ENCODE assay signal across 31 cellular contexts in genomic region chr4:150332961-150333360, GRCh38.
"Had no signal": no experiment of that assay in that cellular context is flagged by ENCODE, and none has a peak within 500 bp of the region (broad histone marks: within the 10 kb centered on the region; RNA-seq: fewer than 3 reads in every experiment).

No MANE protein-coding gene starts in this region.

- DNase-seq: activated B cell treated with CpG ODN at 0.5 μM for 24 hours; activated CD4-positive, alpha-beta memory T cell treated with anti-CD3 and anti-CD28 coated beads for 36 hours; activated CD4-positive, alpha-beta T cell treated with anti-CD3 and anti-CD28 coated beads for 4 hours; activated CD4-positive, alpha-beta T cell treated with anti-CD3 and anti-CD28 coated beads, Interleukin-2, amount 10 ng/mL, durations not matched to agents 24 days and 14 days; activated CD4-positive, alpha-beta T cell treated with anti-CD3 and anti-CD28 coated beads, Interleukin-2, amount 50 U/mL, for 1 hour; activated CD4-positive, alpha-beta T cell treated with anti-CD3 and anti-CD28 coated beads, Interleukin-2, amount 50 U/mL, for 4 hours; activated CD4-positive, CD25-positive, alpha-beta regulatory T cell treated with anti-CD3 and anti-CD28 coated beads, Interleukin-2, amount 50 U/mL, for 72 hours; activated CD8-positive, alpha-beta memory T cell treated with anti-CD3 and anti-CD28 coated beads, Interleukin-2, amount 50 U/mL, for 4 hours; activated CD8-positive, alpha-beta T cell treated with anti-CD3 and anti-CD28 coated beads for 36 hours; activated effector memory CD4-positive, alpha-beta T cell treated with anti-CD3 and anti-CD28 coated beads, Interleukin-2, amount 50 U/mL, for 16 hours; activated gamma-delta T cell treated with Interleukin-2 at 50 U/mL for 16 hours; activated naive CD4-positive, alpha-beta T cell; activated naive CD4-positive, alpha-beta T cell treated with anti-CD3 and anti-CD28 coated beads for 36 hours; activated naive CD4-positive, alpha-beta T cell treated with anti-CD3 and anti-CD28 coated beads, Interleukin-2, amount 50 U/mL, for 16 hours; activated naive CD8-positive, alpha-beta T cell treated with anti-CD3 and anti-CD28 coated beads for 36 hours; activated T-cell treated with anti-CD3 and anti-CD28 coated beads for 4 hours; activated T-cell treated with anti-CD3 and anti-CD28 coated beads, Interleukin-2, amount 50 U/mL, for 1 hour; activated T-cell treated with anti-CD3 and anti-CD28 coated beads, Interleukin-2, amount 50 U/mL, for 4 hours; activated T-cell treated with anti-CD3 and anti-CD28 coated beads, Interleukin-2, amount 50 U/mL, for 72 hours; adrenal gland; amniotic stem cell; aorta; body of pancreas; brain microvascular endothelial cell; central memory CD4-positive, alpha-beta T cell; T-helper 2 cell; T-helper 9 cell had no signal

- ATAC-seq: activated CD8-positive, alpha-beta T cell treated with anti-CD3 and anti-CD28 coated beads for 36 hours; activated naive CD4-positive, alpha-beta T cell treated with anti-CD3 and anti-CD28 coated beads, Interleukin-2, amount 50 U/mL, for 72 hours; activated T-cell treated with anti-CD3 and anti-CD28 coated beads, Interleukin-2, amount 50 U/mL, for 4 hours; activated T-cell treated with anti-CD3 and anti-CD28 coated beads, Interleukin-2, amount 50 U/mL, for 72 hours; activated T-helper 17 cell treated with anti-CD3 and anti-CD28 coated beads, Interleukin-2, amount 50 U/mL, for 72 hours; body of pancreas had no signal

- FAIRE-seq: astrocyte, TTC549 had no signal
